Comparison of ENCODE assay signal across 27 cellular contexts in genomic region chr7:98395481-98395880, GRCh38.
"Had no signal": no experiment of that assay in that cellular context is flagged by ENCODE, and none has a peak within 500 bp of the region (broad histone marks: within the 10 kb centered on the region; RNA-seq: fewer than 3 reads in every experiment).

No MANE protein-coding gene starts in this region.

- H3K4me3 ChIP-seq: body of pancreas, breast epithelium, SJSA1 had no signal

- DNase-seq: activated CD4-positive, alpha-beta T cell treated with anti-CD3 and anti-CD28 coated beads, Interleukin-2, amount 10 ng/mL, durations not matched to agents 24 days and 14 days; activated CD4-positive, alpha-beta T cell treated with anti-CD3 and anti-CD28 coated beads, Interleukin-2, amount 50 U/mL, for 4 hours; activated CD8-positive, alpha-beta T cell treated with anti-CD3 and anti-CD28 coated beads for 36 hours; activated effector memory CD4-positive, alpha-beta T cell treated with anti-CD3 and anti-CD28 coated beads, Interleukin-2, amount 50 U/mL, for 16 hours; activated naive CD4-positive, alpha-beta T cell treated with Interleukin-2 at 50 U/mL for 16 hours; activated naive CD8-positive, alpha-beta T cell treated with anti-CD3 and anti-CD28 coated beads, Interleukin-2, amount 10 ng/mL, durations not matched to agents 7 days and 5 days; activated T-cell treated with anti-CD3 and anti-CD28 coated beads, Interleukin-2, amount 50 U/mL, for 1 hour; activated T-cell treated with anti-CD3 and anti-CD28 coated beads, Interleukin-2, amount 50 U/mL, for 72 hours; body of pancreas; KG1; MM.1S; MV-4-11; NCI-H1092; NCI-H1436 treated with DMSO at 0.1 percent for 48 hours; NCI-H1694 treated with DMSO at 0.1 percent for 48 hours; NCI-H2029; NCI-H345; NCI-H524 treated with DMSO at 0.1 percent for 48 hours; PC-3; SHP77; SK-N-SH had no signal

- FAIRE-seq: astrocyte, RCC 7860, TTC549 had no signal

- H3K4me1 ChIP-seq: breast epithelium had no signal

- H3K36me3 ChIP-seq: breast epithelium, SJSA1 had no signal

- H3K27me3 ChIP-seq: body of pancreas, breast epithelium, SJSA1 had no signal

- H3K9ac ChIP-seq: SK-N-SH had no signal

- ATAC-seq: activated CD8-positive, alpha-beta T cell treated with anti-CD3 and anti-CD28 coated beads for 36 hours; activated T-cell treated with anti-CD3 and anti-CD28 coated beads, Interleukin-2, amount 50 U/mL, for 72 hours; activated T-helper 17 cell treated with anti-CD3 and anti-CD28 coated beads, Interleukin-2, amount 50 U/mL, for 72 hours; body of pancreas; PC-3 had no signal

- H3K9me3 ChIP-seq: body of pancreas, breast epithelium, SJSA1, SK-N-SH had no signal

- H3K4me2 ChIP-seq: SK-N-SH had no signal

- H3K27ac ChIP-seq: body of pancreas, breast epithelium had no signal
